1 cellular context compared by ENCODE assay signal in genomic region chr1:11806307-11806936, GRCh38.
TF ChIP-seq lines count a peak whose summit lies in the region.

No MANE protein-coding gene starts in this region.

TF ChIP-seq in GM12878, 131 proteins besides CTCF, POLR2A, EP300 and RAD21 (continued from another document):
- peak; percentile 8; the same call in 1 of the 2 replicates for TF ChIP-seq RELB (IDR thresholded peaks at IDR 0.05; ENCODE audit: low read depth)
- no peak for TF ChIP-seq NBN (IDR thresholded peaks at IDR 0.05)
- peak; percentile 58 for TF ChIP-seq MEF2B (IDR thresholded peaks at IDR 0.05; ENCODE audit: partially characterized antibody, poor library complexity, severe bottlenecking)
- TF ChIP-seq ATF7 (IDR thresholded peaks at IDR 0.05; ENCODE audit: low read depth), result no peak; the same call in 1 of the 2 replicates
- TF ChIP-seq RBBP5 (conservative IDR thresholded peaks at IDR 0.05), result no peak
- TF ChIP-seq CBX5 (IDR thresholded peaks at IDR 0.05; ENCODE audit: low read depth), result no peak
- TF ChIP-seq MYB (IDR thresholded peaks at IDR 0.05; ENCODE audit: borderline replicate concordance, low read depth, low read length), result 0 out of 2 replicates have a peak, but pooled peaks have one; percentile 44
